19 cellular contexts compared by ENCODE assay signal in the genomic region with DNA sequence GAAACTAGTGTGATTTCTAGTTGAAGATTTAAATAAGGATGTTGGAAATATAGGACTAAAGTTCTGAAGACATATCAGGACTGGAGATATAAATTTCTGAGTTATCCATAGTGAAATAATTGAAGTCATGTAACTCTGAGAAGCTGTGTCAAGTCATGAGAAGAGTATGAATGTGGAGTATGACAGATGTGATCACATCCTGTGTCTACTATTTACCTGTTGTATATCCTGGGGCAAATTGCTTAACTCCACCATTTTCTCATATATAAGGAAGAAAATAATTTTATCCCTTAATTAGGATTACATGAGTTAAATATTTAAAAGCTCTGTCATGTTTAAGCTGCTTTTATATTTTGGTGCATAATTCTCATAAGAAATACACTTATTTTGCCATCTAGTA.
DNase-seq lines count a peak whose midpoint lies in the region; ATAC-seq, FAIRE-seq and TF ChIP-seq lines count a peak whose summit lies in the region.
"Had no signal": no experiment of that assay in that cellular context is flagged by ENCODE, and none has a peak within 500 bp of the region (broad histone marks: within the 10 kb centered on the region; RNA-seq: fewer than 3 reads in every experiment).

No MANE protein-coding gene starts in this region.

- H3K9ac ChIP-seq in K562 (ENCODE audit: insufficient read depth in 1 of 2, low read depth in 2 of 2, low read length in 2 of 2): no peak overlapping the region

- FAIRE-seq in A549 (lab: Jason Lieb, UNC): no peak
- FAIRE-seq in K562 (lab: Jason Lieb, UNC): no peak
- FAIRE-seq: GM12891, GM18507, H54 had no signal

- TF ChIP-seq CTCF in A549 (IDR thresholded peaks at IDR 0.05): no peak
- TF ChIP-seq CTCF in K562 (IDR thresholded peaks at IDR 0.05 in 2 of 3, conservative IDR thresholded peaks at IDR 0.05 in 1 of 3; ENCODE audit: insufficient read depth in 2 of 3, low read depth in 1 of 3, low read length in 3 of 3): no peak
- TF ChIP-seq CTCF in GM20000 (IDR thresholded peaks at IDR 0.05; ENCODE audit: extremely low read depth, missing control alignments): no peak

- ATAC-seq in A549 (no peak), K562 (no peak)

- no peaks in the 10 kb centered on the region for H3K27me3 Mint-ChIP-seq in activated CD4-positive, alpha-beta memory T cell treated with anti-CD3 and anti-CD28 coated beads, Interleukin-2, amount 10 ng/mL, durations not matched to agents 7 days and 5 days
- H3K27me3 Mint-ChIP-seq: CD4-positive, alpha-beta memory T cell had no signal

- H3K36me3 Mint-ChIP-seq in activated CD4-positive, alpha-beta memory T cell treated with anti-CD3 and anti-CD28 coated beads, Interleukin-2, amount 10 ng/mL, durations not matched to agents 7 days and 5 days (ENCODE audit: low read depth): no peaks in the 10 kb centered on the region

- H3K4me1 ChIP-seq in A549: 0 out of 3 replicates have a peak, but pooled peaks cover 3% of the 10 kb centered on the region
- no peaks in the 10 kb centered on the region for H3K4me1 ChIP-seq in K562 (replicated peaks in 1 of 2; ENCODE audit: control insufficient read depth in 2 of 2, insufficient read depth in 2 of 2, low read length in 2 of 2)

- TF ChIP-seq RAD21 in A549 (conservative IDR thresholded peaks at IDR 0.05 in 1 of 2, IDR thresholded peaks at IDR 0.05 in 1 of 2): no peak
- no peak for TF ChIP-seq RAD21 in K562 (CRISPR knock-in tag; conservative IDR thresholded peaks at IDR 0.05 in 1 of 2, IDR thresholded peaks at IDR 0.05 in 1 of 2)

- no peak overlapping the region for H3K4me3 Mint-ChIP-seq in activated CD4-positive, alpha-beta memory T cell treated with anti-CD3 and anti-CD28 coated beads, Interleukin-2, amount 10 ng/mL, durations not matched to agents 7 days and 5 days
- H3K4me3 Mint-ChIP-seq: CD4-positive, alpha-beta memory T cell had no signal

- H3K36me3 ChIP-seq in K562 (ENCODE audit: control insufficient read depth, insufficient read depth, low read length): no peaks in the 10 kb centered on the region
- H3K36me3 ChIP-seq: HAP-1 had no signal

- H3K4me2 ChIP-seq in A549 (no peak overlapping the region), K562 (ENCODE audit: insufficient read depth, low read length) (no peak overlapping the region)

- H3K9me3 ChIP-seq in A549: no peaks in the 10 kb centered on the region
- H3K9me3 ChIP-seq in K562 (replicated peaks; ENCODE audit: control insufficient read depth, insufficient read depth, low read depth, low read length): no peaks in the 10 kb centered on the region
- H3K9me3 ChIP-seq: HAP-1 had no signal

- H2AFZ ChIP-seq in K562 (ENCODE audit: low read depth, low read length): no peak overlapping the region

- no peaks in the 10 kb centered on the region for H3K9me1 ChIP-seq in K562 (ENCODE audit: control insufficient read depth, insufficient read depth, low read length)

- in situ Hi-C loops in K562 (cut with MboI): no loop called here

- H3K27ac ChIP-seq in A549 (no peak overlapping the region), K562 (ENCODE audit: extremely low read depth, low read depth, low read length) (no peak overlapping the region), epithelial cell of prostate (peak overlapping the region; percentile 30)

- no peaks in the 10 kb centered on the region for H3K79me2 ChIP-seq in K562 (ENCODE audit: control insufficient read depth, insufficient read depth, low read length)

- CTCF ChIA-PET in A549 (lab: Yijun Ruan, JAX) (no interaction called here), K562 (lab: Yijun Ruan, JAX; ENCODE audit: low intra/inter-chr PET ratio) (no interaction called here), HEK293T (lab: Yijun Ruan, JAX) (interaction anchor here (0.5 kb wide), 1 partner anchor 77 kb away, joined by 3 read pairs; no protein-coding TSS in a partner anchor)
- CTCF ChIA-PET in activated CD4-positive, alpha-beta memory T cell treated with anti-CD3 and anti-CD28 coated beads, Interleukin-2, amount 10 ng/mL, durations not matched to agents 7 days and 5 days (lab: Charles Lee): no interaction called here

- no peak for TF ChIP-seq EP300 in A549 (IDR thresholded peaks at IDR 0.05)
- no peak for TF ChIP-seq EP300 in K562 (IDR thresholded peaks at IDR 0.05; ENCODE audit: low read length)

- no peaks in the 10 kb centered on the region for H3K9me3 Mint-ChIP-seq in activated CD4-positive, alpha-beta memory T cell treated with anti-CD3 and anti-CD28 coated beads, Interleukin-2, amount 10 ng/mL, durations not matched to agents 7 days and 5 days
- H3K9me3 Mint-ChIP-seq: CD4-positive, alpha-beta memory T cell had no signal

- H3K27ac Mint-ChIP-seq in activated CD4-positive, alpha-beta memory T cell treated with anti-CD3 and anti-CD28 coated beads, Interleukin-2, amount 10 ng/mL, durations not matched to agents 7 days and 5 days: no peak overlapping the region
- H3K27ac Mint-ChIP-seq: CD4-positive, alpha-beta memory T cell had no signal

- TF ChIP-seq POLR2A in A549 (IDR thresholded peaks at IDR 0.05; ENCODE audit: low read length) (no peak), K562 (conservative IDR thresholded peaks at IDR 0.05) (no peak)

- no peak for DNase-seq in A549 (ENCODE audit: low read depth in 1 of 2, low spot score in 1 of 2)
- DNase-seq in K562 (ENCODE audit: extremely low read depth in 1 of 4, low spot score in 3 of 4): no peak
- no peak for DNase-seq in epithelial cell of prostate (ENCODE audit: low read depth, low spot score)
- no peak for DNase-seq in GM20000 (ENCODE audit: low spot score)
- no peak for DNase-seq in HEK293T (ENCODE audit: extremely low spot score)
- no peak for DNase-seq in activated CD4-positive, alpha-beta memory T cell treated with anti-CD3 and anti-CD28 coated beads, Interleukin-2, amount 10 ng/mL, durations not matched to agents 7 days and 5 days
- DNase-seq: 8988T; C1 segment of cervical spinal cord; Calu3; CD4-positive, alpha-beta memory T cell; COR-L47; DMS53; DMS79 treated with DMSO at 0.1 percent for 48 hours; GF-D8; GOT3 had no signal

- BruUV-seq in K562 (replicated peaks; lab: Mats Ljungman, UMichigan): no TSS peak

- no peaks in the 10 kb centered on the region for H3K27me3 ChIP-seq in K562 (ENCODE audit: control insufficient read depth in 2 of 2, insufficient read depth in 2 of 2, low read length in 2 of 2)

- H3K4me1 Mint-ChIP-seq in activated CD4-positive, alpha-beta memory T cell treated with anti-CD3 and anti-CD28 coated beads, Interleukin-2, amount 10 ng/mL, durations not matched to agents 7 days and 5 days: no peaks in the 10 kb centered on the region

- no peaks in the 10 kb centered on the region for H4K20me1 ChIP-seq in K562 (replicated peaks; ENCODE audit: control insufficient read depth, insufficient read depth, low read length)

- intact Hi-C loops in K562 (cut with micrococcal nuclease): no loop called here

- H3K4me3 ChIP-seq in A549 (no peak overlapping the region), K562 (no peak overlapping the region)
- H3K4me3 ChIP-seq: HAP-1 had no signal

- POLR2A ChIA-PET in A549 (lab: Yijun Ruan, JAX): no interaction called here
- POLR2A ChIA-PET in K562 (lab: Yijun Ruan, JAX): no interaction called here
- POLR2A ChIA-PET in HEK293T (lab: Yijun Ruan, JAX): no interaction called here
- POLR2A ChIA-PET in activated CD4-positive, alpha-beta memory T cell treated with anti-CD3 and anti-CD28 coated beads, Interleukin-2, amount 10 ng/mL, durations not matched to agents 7 days and 5 days (lab: Charles Lee): no interaction called here

TF ChIP-seq in A549, 52 proteins besides CTCF, POLR2A, EP300 and RAD21:
- peak; percentile 46 for TF ChIP-seq MAFK (IDR thresholded peaks at IDR 0.05; ENCODE audit: partially characterized antibody)
- no peak for TF ChIP-seq ZFP36 (IDR thresholded peaks at IDR 0.05; ENCODE audit: borderline replicate concordance, partially characterized antibody)

TF ChIP-seq in K562, 482 proteins besides CTCF, POLR2A, EP300 and RAD21:
- TF ChIP-seq ZNF316 (IDR thresholded peaks at IDR 0.05) (0 out of 2 replicates have a peak, but pooled peaks have one; percentile 23), SMARCE1 (IDR thresholded peaks at IDR 0.05) (no peak)

TF ChIP-seq in HEK293T, 16 proteins besides CTCF, POLR2A, EP300 and RAD21:
- TF ChIP-seq, protein P1, sequence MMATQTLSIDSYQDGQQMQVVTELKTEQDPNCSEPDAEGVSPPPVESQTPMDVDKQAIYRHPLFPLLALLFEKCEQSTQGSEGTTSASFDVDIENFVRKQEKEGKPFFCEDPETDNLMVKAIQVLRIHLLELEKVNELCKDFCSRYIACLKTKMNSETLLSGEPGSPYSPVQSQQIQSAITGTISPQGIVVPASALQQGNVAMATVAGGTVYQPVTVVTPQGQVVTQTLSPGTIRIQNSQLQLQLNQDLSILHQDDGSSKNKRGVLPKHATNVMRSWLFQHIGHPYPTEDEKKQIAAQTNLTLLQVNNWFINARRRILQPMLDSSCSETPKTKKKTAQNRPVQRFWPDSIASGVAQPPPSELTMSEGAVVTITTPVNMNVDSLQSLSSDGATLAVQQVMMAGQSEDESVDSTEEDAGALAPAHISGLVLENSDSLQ (IDR thresholded peaks at IDR 0.05): no peak
- TF ChIP-seq FOXA1 (IDR thresholded peaks at IDR 0.05) (no peak), BHLHE40 (IDR thresholded peaks at IDR 0.05; ENCODE audit: borderline replicate concordance) (no peak), HDGF (IDR thresholded peaks at IDR 0.05; ENCODE audit: borderline replicate concordance) (no peak), FOXK2 (IDR thresholded peaks at IDR 0.05) (no peak), L3MBTL2 (conservative IDR thresholded peaks at IDR 0.05) (no peak), CTBP1 (IDR thresholded peaks at IDR 0.05; ENCODE audit: borderline replicate concordance) (no peak), LEF1 (IDR thresholded peaks at IDR 0.05; ENCODE audit: borderline replicate concordance) (no peak), ELF4 (IDR thresholded peaks at IDR 0.05) (no peak)
TF ChIP-seq in HEK293T: peak in this region for 0.

Comparison
In these comparisons a context has a peak if more than half of its experiments do, and no peak if none do; other contexts are left out.
1. Of the 35 proteins assayed by ChIP-seq in both K562 and A549: peak only in K562: none; only in A549: MAFK; in both: none; in neither: 34.